ENCODE assay signal across 8 cellular contexts in the genomic region with DNA sequence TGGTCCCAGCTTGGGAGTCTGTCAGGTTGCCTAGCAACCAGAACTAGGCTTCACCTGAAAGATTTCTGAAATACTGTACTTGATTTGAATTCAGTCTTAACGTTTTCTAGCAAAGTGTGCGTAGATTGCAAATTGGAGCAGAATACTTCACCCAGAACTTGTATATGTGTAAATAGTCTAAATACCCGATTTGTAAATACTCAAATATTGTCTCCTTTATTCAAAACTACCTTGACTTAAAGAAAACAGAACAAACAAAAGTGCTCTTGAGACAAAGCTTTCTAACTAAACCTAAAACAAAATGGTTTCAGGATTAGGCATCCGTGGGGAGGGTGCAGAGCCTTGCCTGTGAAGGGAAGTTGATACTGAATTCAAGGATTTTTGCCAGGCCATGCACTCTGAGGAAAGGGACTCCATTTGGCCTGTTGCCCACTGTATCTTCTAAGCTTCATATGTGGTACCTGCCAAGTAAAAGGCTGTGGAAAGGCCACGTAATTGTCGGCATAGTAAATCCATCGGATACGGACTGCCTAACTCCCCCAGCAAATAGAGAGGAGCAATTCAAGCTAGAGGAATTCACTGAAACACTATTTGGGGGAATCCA. TPM values are rescaled to one million over a fixed set of nuclear protein-coding genes. Genes with fewer than 3 reads are reported as not detected.
DNase-seq lines count a peak whose midpoint lies in the region; ATAC-seq, FAIRE-seq and TF ChIP-seq lines count a peak whose summit lies in the region.

No MANE protein-coding gene starts in this region.

- H3K4me1 ChIP-seq in ACC112 (ENCODE audit: control insufficient read depth, insufficient read depth, low read length, unreplicated experiment) = peaks cover 21% of the 10 kb centered on the region

- TF ChIP-seq POLR2A in H54 (IDR thresholded peaks at IDR 0.05; ENCODE audit: low read depth, low read length) = no peak

- no peak for FAIRE-seq in H54 (lab: Jason Lieb, UNC)

- H3K4me3 ChIP-seq in ACC112 (ENCODE audit: low read depth, low read length) (peak overlapping the region; percentile 90), WERI-Rb-1 (ENCODE audit: low read depth, low read length) (peak overlapping the region; percentile 97), fibroblast of villous mesenchyme (ENCODE audit: low read depth, low read length) (peak overlapping the region; percentile 41), skin epidermis (peak overlapping the region in 6 of 7 experiments; percentile 52 to 95 (median 80))

- H3K9me3 ChIP-seq in WERI-Rb-1 (ENCODE audit: severe bottlenecking) = no peaks in the 10 kb centered on the region

- peaks cover 35% of the 10 kb centered on the region for H3K79me2 ChIP-seq in ACC112 (ENCODE audit: control insufficient read depth, insufficient read depth, low read length, unreplicated experiment)

- no peak for TF ChIP-seq CTCF in WERI-Rb-1 (IDR thresholded peaks at IDR 0.05; ENCODE audit: low read depth, low read length)
- TF ChIP-seq CTCF in fibroblast of villous mesenchyme (IDR thresholded peaks at IDR 0.05; ENCODE audit: insufficient read depth, low read depth, low read length) = no peak

- H3K36me3 ChIP-seq in ACC112 (ENCODE audit: insufficient read depth, low read length) (no peaks in the 10 kb centered on the region), WERI-Rb-1 (peaks cover 3% of the 10 kb centered on the region)

- H3K27ac ChIP-seq in ACC112 (ENCODE audit: low read depth, low read length) (peak overlapping the region; percentile 63), WERI-Rb-1 (peak overlapping the region; percentile 40; the same call in 1 of the 2 replicates), skin epidermis (peak overlapping the region in 19 of 21 experiments; percentile 7 to 97 (median 72))

- DNase-seq in H54 (ENCODE audit: insufficient read length, low spot score) (peak; percentile 9), WERI-Rb-1 (no peak), fibroblast of villous mesenchyme (ENCODE audit: low read depth) (no peak)
- no peak for DNase-seq in stimulated activated CD4-positive, alpha-beta T cell treated with anti-CD3 and anti-CD28 coated beads, Interleukin-4, amount 100 ng/mL, for 1 hour

- ATAC-seq in HG03280 (IDR thresholded peaks at IDR 0.05; ENCODE audit: unreplicated experiment) = no peak
- no peak for ATAC-seq in GM18909 (IDR thresholded peaks at IDR 0.05; ENCODE audit: poor library complexity, unreplicated experiment)

- H2AFZ ChIP-seq in ACC112 (ENCODE audit: low read length, unreplicated experiment) = peak overlapping the region; percentile 61

- H3K27me3 ChIP-seq in ACC112 (ENCODE audit: insufficient read depth, low read length) (no peaks in the 10 kb centered on the region), WERI-Rb-1 (ENCODE audit: insufficient read depth, low read depth, severe bottlenecking) (no peaks in the 10 kb centered on the region)

RNA-seq across cellular contexts. Expression of gene HMGCS1, which starts 0.7 kb away (rescaled TPM):
- 220 and 234 TPM in 2 replicates for total RNA-seq in fibroblast of villous mesenchyme

Comparison
In these comparisons a context has a peak if more than half of its experiments do, and no peak if none do; other contexts are left out.
1. H3K4me3 ChIP-seq: peak in every context shown above with its lines; median percentile 97 in WERI-Rb-1; 90 in ACC112; 80 in skin epidermis; 41 in fibroblast of villous mesenchyme.